Comparison of ENCODE assay signal across 25 cellular contexts in the genomic region with DNA sequence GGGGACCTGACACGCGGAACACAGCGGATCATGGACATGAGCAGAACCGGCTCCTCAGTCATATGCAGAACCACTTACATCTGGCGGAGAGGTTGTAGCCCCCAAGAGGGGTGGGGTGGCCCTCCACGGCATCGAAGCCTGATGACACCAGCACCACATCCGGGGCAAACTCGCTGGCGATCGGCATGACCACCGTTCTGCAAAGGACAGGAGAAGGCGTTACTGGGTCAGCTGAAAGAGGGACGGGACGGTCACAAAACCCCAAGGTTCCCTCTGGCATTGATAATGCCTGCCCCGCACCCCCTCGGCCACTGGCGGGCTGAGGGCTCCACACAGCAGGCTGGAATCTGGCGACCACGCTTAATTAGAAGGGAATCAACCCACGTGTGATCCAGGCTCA.
"Had no signal": no experiment of that assay in that cellular context is flagged by ENCODE, and none has a peak within 500 bp of the region (broad histone marks: within the 10 kb centered on the region; RNA-seq: fewer than 3 reads in every experiment).

No MANE protein-coding gene starts in this region.

- H3K36me3 Mint-ChIP-seq: natural killer cell had no signal

- H3K9ac ChIP-seq: parathyroid adenoma had no signal

- H3K27me3 ChIP-seq: left lung, right atrium auricular region, right lobe of liver, stomach, tibial artery, upper lobe of right lung had no signal

- H3K9me3 ChIP-seq: left lung, lower lobe of right lung, right atrium auricular region, right lobe of liver, stomach, thoracic aorta, tibial artery, upper lobe of right lung had no signal

- H3K27ac Mint-ChIP-seq: immature natural killer cell; natural killer cell; nephron progenitor cell; stimulated activated naive B cell treated with anti-CD40 and anti-IgM and Interleukin-4, amounts not matched to agents 10 μg/mL and 1 μg/mL and 100 μg/mL, for 72 hours had no signal

- H3K4me3 Mint-ChIP-seq: immature natural killer cell; natural killer cell; nephron progenitor cell; stimulated activated naive B cell treated with anti-CD40 and anti-IgM and Interleukin-4, amounts not matched to agents 10 μg/mL and 1 μg/mL and 100 μg/mL, for 72 hours had no signal

- H3K4me1 ChIP-seq: left lung, lower lobe of right lung, parathyroid adenoma, right atrium auricular region, right lobe of liver, stomach, tibial artery, upper lobe of right lung had no signal

- ATAC-seq: left colon; left lung; natural killer cell; right lobe of liver; stimulated activated naive B cell treated with anti-CD40 and anti-IgM and Interleukin-4, amounts not matched to agents 10 μg/mL and 1 μg/mL and 100 μg/mL, for 72 hours; stimulated activated naive CD8-positive, alpha-beta T cell treated with anti-CD3 and anti-CD28 coated beads, Interleukin-15, Interleukin-2, amounts not matched to agents 100 U/mL and 50 U/mL, for 24 hours; upper lobe of right lung had no signal

- H3K9me3 Mint-ChIP-seq: immature natural killer cell, natural killer cell had no signal

- H3K27ac ChIP-seq: left lung, lower lobe of right lung, parathyroid adenoma, right atrium auricular region, right lobe of liver, stomach, thoracic aorta, tibial artery, upper lobe of right lung had no signal

- H3K79me2 ChIP-seq: parathyroid adenoma had no signal

- H3K4me3 ChIP-seq: left lung, lower lobe of right lung, right atrium auricular region, right lobe of liver, stomach, thoracic aorta, tibial artery, upper lobe of right lung had no signal

- H2AFZ ChIP-seq: parathyroid adenoma had no signal

- DNase-seq: hypothalamus; immature natural killer cell; kidney; left colon; lower lobe of right lung; mammary epithelial cell; mesenchymal stem cell; natural killer cell; nephron progenitor cell; occipital lobe; right lobe of liver; stimulated activated CD4-positive, alpha-beta T cell treated with anti-CD3 and anti-CD28 coated beads, Interleukin-12 subunit alpha, Interleukin-12 subunit beta, amount 100 ng/mL, for 4 hours; stimulated activated CD4-positive, alpha-beta T cell treated with anti-CD3 and anti-CD28 coated beads, Interleukin-15, amount 100 ng/mL, for 24 hours; stimulated activated CD4-positive, alpha-beta T cell treated with anti-CD3 and anti-CD28 coated beads, Interleukin-2, amount 100 ng/mL, for 24 hours; stimulated activated CD4-positive, alpha-beta T cell treated with anti-CD3 and anti-CD28 coated beads, Interleukin-4, amount 100 ng/mL, for 1 hour; stimulated activated naive B cell treated with anti-CD40 and anti-IgM and Interleukin-4, amounts not matched to agents 10 μg/mL and 1 μg/mL and 100 μg/mL, for 72 hours; stimulated activated naive CD8-positive, alpha-beta T cell treated with anti-CD3 and anti-CD28 coated beads, Interleukin-15, Interleukin-2, amounts not matched to agents 100 U/mL and 50 U/mL, for 24 hours; stomach; tibial artery; trophoblast cell; upper lobe of right lung had no signal

- H3K27me3 Mint-ChIP-seq: stimulated activated naive B cell treated with anti-CD40 and anti-IgM and Interleukin-4, amounts not matched to agents 10 μg/mL and 1 μg/mL and 100 μg/mL, for 72 hours had no signal

- H3K4me1 Mint-ChIP-seq: immature natural killer cell, natural killer cell had no signal
